In genomic region chr14:21714318-21714929, GRCh38 we compare ENCODE assay signal across 30 cellular contexts. TPM values are rescaled to one million over a fixed set of nuclear protein-coding genes. Genes with fewer than 3 reads are reported as not detected.
DNase-seq lines count a peak whose midpoint lies in the region; ATAC-seq, FAIRE-seq and TF ChIP-seq lines count a peak whose summit lies in the region.
"Had no signal": no experiment of that assay in that cellular context is flagged by ENCODE, and none has a peak within 500 bp of the region (broad histone marks: within the 10 kb centered on the region; RNA-seq: fewer than 3 reads in every experiment).

No MANE protein-coding gene starts in this region.

- no peaks in the 10 kb centered on the region for H3K36me3 Mint-ChIP-seq in activated T-cell treated with anti-CD3 and anti-CD28 coated beads, Interleukin-2, amount 50 U/mL, for 72 hours (ENCODE audit: insufficient read depth in 2 of 2)
- no peaks in the 10 kb centered on the region for H3K36me3 Mint-ChIP-seq in H9 (ENCODE audit: insufficient read depth in 1 of 3, low read depth in 3 of 3)
- no peaks in the 10 kb centered on the region for H3K36me3 Mint-ChIP-seq in activated CD8-positive, alpha-beta T cell treated with anti-CD3 and anti-CD28 coated beads for 36 hours (ENCODE audit: low read depth)
- peaks cover 3% of the 10 kb centered on the region for H3K36me3 Mint-ChIP-seq in effector memory CD8-positive, alpha-beta T cell (ENCODE audit: insufficient read depth)
- H3K36me3 Mint-ChIP-seq: type B pancreatic cell had no signal

- intact Hi-C loops in activated CD8-positive, alpha-beta T cell treated with anti-CD3 and anti-CD28 coated beads for 36 hours (cut with micrococcal nuclease), result loop anchor here (5.0 kb wide), 1 partner anchor 72 kb away; no protein-coding TSS in a partner anchor

- H3K79me1 ChIP-seq in H9 (ENCODE audit: insufficient read depth, low read depth, low read length, poor library complexity, severe bottlenecking), result no peaks in the 10 kb centered on the region

- no peaks in the 10 kb centered on the region for H3K27me3 ChIP-seq in H9 (ENCODE audit: insufficient read depth, low read length)
- H3K27me3 ChIP-seq: MG63 had no signal

- no peak overlapping the region for H4K5ac ChIP-seq in H9 (ENCODE audit: insufficient read length, low read depth, low read length)

- no peaks in the 10 kb centered on the region for H3K9me3 Mint-ChIP-seq in activated T-cell treated with anti-CD3 and anti-CD28 coated beads, Interleukin-2, amount 50 U/mL, for 72 hours
- H3K9me3 Mint-ChIP-seq in H9, result no peaks in the 10 kb centered on the region
- H3K9me3 Mint-ChIP-seq in activated CD8-positive, alpha-beta T cell treated with anti-CD3 and anti-CD28 coated beads for 36 hours, result no peaks in the 10 kb centered on the region
- H3K9me3 Mint-ChIP-seq in effector memory CD8-positive, alpha-beta T cell, result no peaks in the 10 kb centered on the region
- H3K9me3 Mint-ChIP-seq: type B pancreatic cell had no signal

- H3K27ac ChIP-seq in H9 (ENCODE audit: insufficient read length, low read depth, low read length), result no peak overlapping the region
- H3K27ac ChIP-seq: KMS-11, WERI-Rb-1 had no signal

- H3T11ph ChIP-seq in H9 (ENCODE audit: low read length), result no peak overlapping the region

- no peak overlapping the region for H3K9ac ChIP-seq in H9 (ENCODE audit: extremely low read depth, insufficient read length, low read length)
- H3K9ac ChIP-seq: KMS-11 had no signal

- H2AFZ ChIP-seq in H9 (ENCODE audit: low read length), result no peak overlapping the region

- no peak for DNase-seq in activated T-cell treated with anti-CD3 and anti-CD28 coated beads, Interleukin-2, amount 50 U/mL, for 72 hours
- no peak for DNase-seq in activated T-cell treated with anti-CD3 and anti-CD28 coated beads, Interleukin-2, amount 50 U/mL, for 1 hour
- DNase-seq in H9 (no peak), RCC 7860 (ENCODE audit: low spot score) (no peak), NCI-H187 treated with DMSO at 0.1 percent for 48 hours (lab: John Stamatoyannopoulos, UW) (no peak)
- DNase-seq in activated CD8-positive, alpha-beta T cell treated with anti-CD3 and anti-CD28 coated beads for 36 hours, result no peak
- no peak for DNase-seq in effector memory CD8-positive, alpha-beta T cell
- DNase-seq: ACHN; caudate nucleus; COR-L47; cortex of kidney; glutamatergic neuron; HCEC 1CT; mammary epithelial cell; MG63; NCI-H2029 treated with DMSO at 0.1 percent for 48 hours; NCI-H526; SHP77; stimulated activated CD4-positive, alpha-beta T cell treated with anti-CD3 and anti-CD28 coated beads, Interleukin-4, amount 100 ng/mL, for 24 hours; WERI-Rb-1 had no signal

- POLR2A ChIA-PET in activated CD8-positive, alpha-beta T cell treated with anti-CD3 and anti-CD28 coated beads for 36 hours (lab: Charles Lee), result no interaction called here

- H2BK120ac ChIP-seq in H9 (ENCODE audit: low read depth, low read length, poor library complexity, severe bottlenecking), result no peak overlapping the region

- H3K4me2 ChIP-seq in H9 (ENCODE audit: insufficient read depth, insufficient read length, low read length), result no peak overlapping the region
- H3K4me2 ChIP-seq: KMS-11 had no signal

- no peak for TF ChIP-seq CTCF in H9 (conservative IDR thresholded peaks at IDR 0.05)
- TF ChIP-seq CTCF in activated CD8-positive, alpha-beta T cell treated with anti-CD3 and anti-CD28 coated beads for 36 hours (IDR thresholded peaks at IDR 0.05), result no peak

- no peaks in the 10 kb centered on the region for H3K79me2 ChIP-seq in H9 (ENCODE audit: insufficient read depth, low read length)

- peak overlapping the region; percentile 63 for H3K27ac Mint-ChIP-seq in activated T-cell treated with anti-CD3 and anti-CD28 coated beads, Interleukin-2, amount 50 U/mL, for 72 hours
- no peak overlapping the region; a peak in 1 of 7 replicates for H3K27ac Mint-ChIP-seq in H9
- peak overlapping the region; percentile 39 for H3K27ac Mint-ChIP-seq in activated CD8-positive, alpha-beta T cell treated with anti-CD3 and anti-CD28 coated beads for 36 hours
- H3K27ac Mint-ChIP-seq in effector memory CD8-positive, alpha-beta T cell, result peak overlapping the region; percentile 39 to 62
- H3K27ac Mint-ChIP-seq: B cell, type B pancreatic cell had no signal

- no peak for FAIRE-seq in RCC 7860 (lab: Jason Lieb, UNC)
- FAIRE-seq: GM12892 had no signal

- no peak overlapping the region for H2BK5ac ChIP-seq in H9 (ENCODE audit: insufficient read length, low read length)

- no peak overlapping the region for H4K8ac ChIP-seq in H9 (replicated peaks; ENCODE audit: insufficient read length, low read depth, low read length)

- H4K20me1 ChIP-seq in H9 (ENCODE audit: control insufficient read depth, insufficient read depth, insufficient read length), result no peaks in the 10 kb centered on the region

- no peak overlapping the region for H3K56ac ChIP-seq in H9 (ENCODE audit: insufficient read length, low read depth, low read length)

- CTCF ChIA-PET in activated CD8-positive, alpha-beta T cell treated with anti-CD3 and anti-CD28 coated beads for 36 hours (lab: Charles Lee), result no interaction called here

- no peak overlapping the region for H4K91ac ChIP-seq in H9 (ENCODE audit: insufficient read length, low read depth, low read length)

- no peak overlapping the region for H2BK12ac ChIP-seq in H9 (ENCODE audit: insufficient read length, low read depth, low read length)

- no peak overlapping the region for H3K18ac ChIP-seq in H9 (ENCODE audit: insufficient read length, low read depth, low read length)

- no peaks in the 10 kb centered on the region for H3K9me3 ChIP-seq in H9 (ENCODE audit: control insufficient read depth, low read depth, low read length)
- H3K9me3 ChIP-seq: MG63 had no signal

- no peak overlapping the region for H2BK15ac ChIP-seq in H9 (ENCODE audit: low read depth, low read length)

- H3K4me3 Mint-ChIP-seq in activated T-cell treated with anti-CD3 and anti-CD28 coated beads, Interleukin-2, amount 50 U/mL, for 72 hours, result peak overlapping the region; percentile 3 to 57
- H3K4me3 Mint-ChIP-seq in H9, result no peak overlapping the region
- peak overlapping the region; percentile 53 for H3K4me3 Mint-ChIP-seq in activated CD8-positive, alpha-beta T cell treated with anti-CD3 and anti-CD28 coated beads for 36 hours
- H3K4me3 Mint-ChIP-seq in effector memory CD8-positive, alpha-beta T cell, result peak overlapping the region in 1 of 2 donors; percentile 21
- H3K4me3 Mint-ChIP-seq: B cell, type B pancreatic cell had no signal

- H3K4me1 ChIP-seq in H9 (ENCODE audit: insufficient read depth, low read length), result no peaks in the 10 kb centered on the region

- H3K23ac ChIP-seq in H9 (ENCODE audit: insufficient read length, low read depth, low read length), result no peak overlapping the region

- H3K14ac ChIP-seq in H9 (ENCODE audit: insufficient read depth, low read length), result peak overlapping the region; percentile 14; the same call in 1 of the 2 replicates

- H2AK5ac ChIP-seq in H9 (ENCODE audit: insufficient read length, low read length), result no peak overlapping the region

- H3K27me3 Mint-ChIP-seq in activated T-cell treated with anti-CD3 and anti-CD28 coated beads, Interleukin-2, amount 50 U/mL, for 72 hours (ENCODE audit: low read depth), result peaks cover 39% of the 10 kb centered on the region
- peaks cover 8% of the 10 kb centered on the region for H3K27me3 Mint-ChIP-seq in H9 (ENCODE audit: low read depth)
- peaks cover 21% of the 10 kb centered on the region for H3K27me3 Mint-ChIP-seq in activated CD8-positive, alpha-beta T cell treated with anti-CD3 and anti-CD28 coated beads for 36 hours
- H3K27me3 Mint-ChIP-seq in effector memory CD8-positive, alpha-beta T cell, result peaks cover 49 to 59% of the 10 kb centered on the region in 2 donors

- peak; percentile 15 to 39 for ATAC-seq in activated T-cell treated with anti-CD3 and anti-CD28 coated beads, Interleukin-2, amount 50 U/mL, for 72 hours (replicated peaks in 1 of 2)
- ATAC-seq in activated CD8-positive, alpha-beta T cell treated with anti-CD3 and anti-CD28 coated beads for 36 hours, result peak; percentile 50
- peak; percentile 48 for ATAC-seq in effector memory CD8-positive, alpha-beta T cell (replicated peaks)
- ATAC-seq in HG02840 (IDR thresholded peaks at IDR 0.05; ENCODE audit: low FRiP score, unreplicated experiment), result no peak
- ATAC-seq: esophagus mucosa had no signal

- H3K4ac ChIP-seq in H9 (ENCODE audit: low read depth, low read length), result no peak overlapping the region

- whole genome bisulfite sequencing in H9 (ENCODE audit: extremely low coverage, insufficient read length, low lambda C conversion rate), result no CpG with 5 or more reads among the region's 6 CpGs

- no peaks in the 10 kb centered on the region for H3K23me2 ChIP-seq in H9 (ENCODE audit: insufficient read length, low read depth, low read length, poor library complexity, severe bottlenecking)

- H2BK20ac ChIP-seq in H9 (ENCODE audit: low read depth, low read length, poor library complexity, severe bottlenecking), result no peak overlapping the region

- H3K4me1 Mint-ChIP-seq in activated T-cell treated with anti-CD3 and anti-CD28 coated beads, Interleukin-2, amount 50 U/mL, for 72 hours (ENCODE audit: low read depth), result no peaks in the 10 kb centered on the region
- H3K4me1 Mint-ChIP-seq in H9, result no peaks in the 10 kb centered on the region
- H3K4me1 Mint-ChIP-seq in activated CD8-positive, alpha-beta T cell treated with anti-CD3 and anti-CD28 coated beads for 36 hours (ENCODE audit: low read depth), result peaks cover 3% of the 10 kb centered on the region
- H3K4me1 Mint-ChIP-seq in effector memory CD8-positive, alpha-beta T cell (ENCODE audit: low read depth in 2 of 2), result peaks cover 0 to 5% of the 10 kb centered on the region in 2 donors
- H3K4me1 Mint-ChIP-seq: B cell had no signal

RNA-seq across cellular contexts. Expression of gene OR4E1, which starts 40.8 kb away (rescaled TPM):
- total RNA-seq in activated T-cell treated with anti-CD3 and anti-CD28 coated beads, Interleukin-2, amount 50 U/mL, for 72 hours, result not detected
- not detected in 2 replicates for total RNA-seq in H9 (2021)
- total RNA-seq in activated CD8-positive, alpha-beta T cell treated with anti-CD3 and anti-CD28 coated beads for 36 hours, result not detected
- total RNA-seq: B cell, esophagus mucosa, fibroblast of villous mesenchyme, G401, mammary epithelial cell, mucosa of gallbladder, osteocyte had no signal

Comparison
In these comparisons a context has a peak if more than half of its experiments do, and no peak if none do; other contexts are left out.
1. H3K27ac Mint-ChIP-seq: peak in activated T-cell treated with anti-CD3 and anti-CD28 coated beads, Interleukin-2, amount 50 U/mL, for 72 hours (single experiment), activated CD8-positive, alpha-beta T cell treated with anti-CD3 and anti-CD28 coated beads for 36 hours (single experiment) and effector memory CD8-positive, alpha-beta T cell (2 of 2); none in H9 (0 of 3).
2. H3K4me3 Mint-ChIP-seq: peak in activated T-cell treated with anti-CD3 and anti-CD28 coated beads, Interleukin-2, amount 50 U/mL, for 72 hours (2 of 2) and activated CD8-positive, alpha-beta T cell treated with anti-CD3 and anti-CD28 coated beads for 36 hours (single experiment); none in H9 (0 of 2).